ENCODE assay signal across 9 cellular contexts in genomic region chr5:138035605-138036537, GRCh38. TPM values are rescaled to one million over a fixed set of nuclear protein-coding genes. Genes with fewer than 3 reads are reported as not detected.
DNase-seq lines count a peak whose midpoint lies in the region; ATAC-seq and TF ChIP-seq lines count a peak whose summit lies in the region.
"Had no signal": no experiment of that assay in that cellular context is flagged by ENCODE, and none has a peak within 500 bp of the region (broad histone marks: within the 10 kb centered on the region; RNA-seq: fewer than 3 reads in every experiment).

No MANE protein-coding gene starts in this region.

- H3K27me3 ChIP-seq in H7 (ENCODE audit: control insufficient read depth, insufficient read depth, low read length) (no peaks in the 10 kb centered on the region), trophoblast cell (ENCODE audit: insufficient read depth, low read length) (no peaks in the 10 kb centered on the region), aorta (ENCODE audit: control insufficient read depth in 1 of 2, insufficient read depth in 2 of 2, low read length in 1 of 2) (no peaks in the 10 kb centered on the region)

- no peak overlapping the region for H2AK5ac ChIP-seq in trophoblast cell (ENCODE audit: low read length)

- H3K4me1 ChIP-seq in trophoblast cell (ENCODE audit: control insufficient read depth in 1 of 2, insufficient read depth in 2 of 2, low read length in 2 of 2), result peaks cover 0 to 3% of the 10 kb centered on the region in 2 experiments
- H3K4me1 ChIP-seq in aorta (ENCODE audit: control insufficient read depth in 1 of 2, insufficient read depth in 2 of 2, low read length in 2 of 2), result peaks cover 0 to 4% of the 10 kb centered on the region in 2 donors

- H3K36me3 ChIP-seq in H7 (replicated peaks; ENCODE audit: control insufficient read depth, insufficient read depth, low read length) (no peaks in the 10 kb centered on the region), SK-N-MC (ENCODE audit: insufficient read depth, low read length) (no peaks in the 10 kb centered on the region), trophoblast cell (ENCODE audit: control insufficient read depth in 1 of 2, insufficient read depth in 2 of 2, low read length in 2 of 2) (no peaks in the 10 kb centered on the region), aorta (ENCODE audit: control insufficient read depth in 1 of 2, insufficient read depth in 2 of 2, low read length in 1 of 2) (no peaks in the 10 kb centered on the region)

- H3K27ac ChIP-seq in SK-N-MC, result no peak overlapping the region
- H3K27ac ChIP-seq in trophoblast cell (ENCODE audit: low read depth, low read length), result no peak overlapping the region
- peak overlapping the region in 1 of 2 donors; percentile 49 for H3K27ac ChIP-seq in aorta (ENCODE audit: low read depth in 1 of 2, low read length in 2 of 2)

- intact Hi-C loops in aorta (cut with DNase I), result loop anchor here (2.0 to 5.0 kb wide), 2 partner anchors 33 to 96 kb away; no protein-coding TSS in a partner anchor

- H4K91ac ChIP-seq in trophoblast cell (ENCODE audit: low read depth, low read length), result no peak overlapping the region

- H3K9ac ChIP-seq in SK-N-MC (ENCODE audit: insufficient read length), result no peak overlapping the region
- no peak overlapping the region for H3K9ac ChIP-seq in trophoblast cell (ENCODE audit: low read length)

- H2BK120ac ChIP-seq in trophoblast cell (ENCODE audit: insufficient read depth, low read length, poor library complexity), result no peak overlapping the region

- H2BK5ac ChIP-seq in trophoblast cell (ENCODE audit: low read depth, low read length, poor library complexity), result no peak overlapping the region

- no peak overlapping the region for H4K8ac ChIP-seq in trophoblast cell (ENCODE audit: low read depth, low read length)

- no peak for TF ChIP-seq POLR2A in NB4 (IDR thresholded peaks at IDR 0.05; ENCODE audit: extremely low read depth, insufficient read length)

- DNase-seq in DMS53 treated with DMSO at 0.1 percent for 48 hours (lab: John Stamatoyannopoulos, UW; ENCODE audit: unreplicated experiment), result peak; percentile 97
- peak; percentile 72 for DNase-seq in H7
- peak; percentile 90 for DNase-seq in NB4 (ENCODE audit: low read depth)
- peak; percentile 70 for DNase-seq in SK-N-MC (ENCODE audit: low read depth, low spot score)
- DNase-seq in activated naive CD4-positive, alpha-beta T cell treated with anti-CD3 and anti-CD28 coated beads, Interleukin-2, amount 50 U/mL, for 72 hours (ENCODE audit: low spot score in 2 of 2), result peak in 1 of 2 donors; percentile 62
- DNase-seq in glomerular endothelial cell (ENCODE audit: extremely low read depth, low read depth, low spot score), result peak; percentile 87
- DNase-seq in trophoblast cell, result peak; percentile 82 to 98
- peak in 1 of 2 donors; percentile 51 for DNase-seq in aorta

- peaks cover 8% of the 10 kb centered on the region for H3K79me2 ChIP-seq in trophoblast cell (ENCODE audit: control insufficient read depth, insufficient read depth, low read length, poor library complexity)

- no peak overlapping the region for H3K23ac ChIP-seq in trophoblast cell (ENCODE audit: low read length)

- no peak overlapping the region for H2BK12ac ChIP-seq in trophoblast cell (ENCODE audit: low read length)

- H3K36me3 Mint-ChIP-seq in activated naive CD4-positive, alpha-beta T cell treated with anti-CD3 and anti-CD28 coated beads, Interleukin-2, amount 50 U/mL, for 72 hours, result peaks cover 11 to 13% of the 10 kb centered on the region in 2 donors

- H3K9me3 Mint-ChIP-seq in activated naive CD4-positive, alpha-beta T cell treated with anti-CD3 and anti-CD28 coated beads, Interleukin-2, amount 50 U/mL, for 72 hours, result no peaks in the 10 kb centered on the region

- no peak overlapping the region for H3K4me3 ChIP-seq in H7 (ENCODE audit: insufficient read depth, low read depth, low read length)
- no peak overlapping the region for H3K4me3 ChIP-seq in NB4 (ENCODE audit: low read depth, low read length)
- H3K4me3 ChIP-seq in SK-N-MC, result 0 out of 2 replicates have a peak overlapping the region, but pooled peaks have one; percentile 19
- H3K4me3 ChIP-seq in trophoblast cell (ENCODE audit: low read depth, low read length), result no peak overlapping the region
- no peak overlapping the region for H3K4me3 ChIP-seq in aorta (ENCODE audit: low read length in 2 of 2)

- H4K12ac ChIP-seq in trophoblast cell (ENCODE audit: low read depth, low read length), result no peak overlapping the region

- H3K18ac ChIP-seq in trophoblast cell (ENCODE audit: low read length), result no peak overlapping the region

- WGBS in trophoblast cell (ENCODE audit: extremely low coverage, insufficient coverage, insufficient read length), result no CpG with 5 or more reads among the region's 11 CpGs
- WGBS in aorta, 2 donors, result 24 to 26% methylated on average over 11 of the region's 11 CpGs

- H2AFZ ChIP-seq in trophoblast cell (ENCODE audit: insufficient read depth, low read length, poor library complexity), result peak overlapping the region; percentile 79

- H3K27ac Mint-ChIP-seq in activated naive CD4-positive, alpha-beta T cell treated with anti-CD3 and anti-CD28 coated beads, Interleukin-2, amount 50 U/mL, for 72 hours, result no peak overlapping the region

- H3K9me3 ChIP-seq in SK-N-MC (ENCODE audit: low read depth, low read length) (no peaks in the 10 kb centered on the region), trophoblast cell (ENCODE audit: insufficient read depth, low read depth, low read length) (no peaks in the 10 kb centered on the region), aorta (ENCODE audit: control insufficient read depth, low read length) (no peaks in the 10 kb centered on the region)

- peak; percentile 79 for TF ChIP-seq CTCF in NB4 (IDR thresholded peaks at IDR 0.05; ENCODE audit: low read depth, low read length)

- no peak overlapping the region for H3K4me2 ChIP-seq in trophoblast cell (ENCODE audit: low read length)

- peaks cover 12% of the 10 kb centered on the region for H3K79me1 ChIP-seq in trophoblast cell (ENCODE audit: low read length)

- H3K4ac ChIP-seq in trophoblast cell (ENCODE audit: low read depth, low read length), result no peak overlapping the region

- no peak overlapping the region for H3K14ac ChIP-seq in trophoblast cell (ENCODE audit: low read length)

- peak; percentile 66 to 76 for ATAC-seq in activated naive CD4-positive, alpha-beta T cell treated with anti-CD3 and anti-CD28 coated beads, Interleukin-2, amount 50 U/mL, for 72 hours
- ATAC-seq in aorta (ENCODE audit: low FRiP score), result peak; percentile 75

RNA-seq across cellular contexts. Expression of gene FAM13B, which starts 3.0 kb away (rescaled TPM):
- total RNA-seq in H7 (2014; rRNA removed; shearing (Covaris generic)), result 3.8 and 6.9 TPM in 2 replicates
- total RNA-seq in activated naive CD4-positive, alpha-beta T cell treated with anti-CD3 and anti-CD28 coated beads, Interleukin-2, amount 50 U/mL, for 72 hours, result 10 to 100 TPM; 24.0 to 38.0 TPM
- total RNA-seq in glomerular endothelial cell (10.5 and 16.2 TPM in 2 replicates), aorta (10 to 100 TPM; 66.5 to 69.0 TPM)
- polyA plus RNA-seq in trophoblast cell (2013), result 7.6 and 7.9 TPM in 2 replicates
- 10 to 100 TPM; 26.0 to 29.6 TPM for polyA plus RNA-seq in aorta

RNA-seq across cellular contexts. Expression of gene WNT8A, which starts 48.0 kb away (rescaled TPM):
- total RNA-seq in H7 (2014; rRNA removed; shearing (Covaris generic)), result 7.5 and 13.2 TPM in 2 replicates
- not detected for total RNA-seq in activated naive CD4-positive, alpha-beta T cell treated with anti-CD3 and anti-CD28 coated beads, Interleukin-2, amount 50 U/mL, for 72 hours
- not detected in 2 replicates for total RNA-seq in glomerular endothelial cell
- polyA plus RNA-seq in trophoblast cell (2013), result not detected in 2 replicates
- not detected for total RNA-seq in aorta
- not detected for polyA plus RNA-seq in aorta
- total RNA-seq: lower leg skin had no signal
